8 cellular contexts compared by ENCODE assay signal in genomic region chr14:52792097-52792415, GRCh38. TPM values are rescaled to one million over a fixed set of nuclear protein-coding genes. Genes with fewer than 3 reads are reported as not detected.
DNase-seq lines count a peak whose midpoint lies in the region; ATAC-seq and TF ChIP-seq lines count a peak whose summit lies in the region.

No MANE protein-coding gene starts in this region.

- peak overlapping the region; percentile 84 for H3K27ac Mint-ChIP-seq in activated T-cell treated with anti-CD3 and anti-CD28 coated beads, Interleukin-2, amount 50 U/mL, for 72 hours

- no peak for DNase-seq in activated T-cell treated with anti-CD3 and anti-CD28 coated beads, Interleukin-2, amount 50 U/mL, for 72 hours
- DNase-seq in hepatocyte (ENCODE audit: low spot score) (no peak), smooth muscle cell (lab: John Stamatoyannopoulos, UW; ENCODE audit: unreplicated experiment) (no peak), NCI-H146 treated with DMSO at 0.1 percent for 48 hours (lab: John Stamatoyannopoulos, UW; ENCODE audit: unreplicated experiment) (no peak), NCI-H146 (lab: John Stamatoyannopoulos, UW) (no peak)

- H3K4me3 ChIP-seq in hepatocyte, result peak overlapping the region; percentile 15
- peak overlapping the region; percentile 80 for H3K4me3 ChIP-seq in smooth muscle cell

- H3K4me2 ChIP-seq in hepatocyte (peak overlapping the region; percentile 93), smooth muscle cell (peak overlapping the region; percentile 97)

- H2AFZ ChIP-seq in hepatocyte, result peak overlapping the region; percentile 70
- H2AFZ ChIP-seq in smooth muscle cell (ENCODE audit: low read depth), result peak overlapping the region; percentile 68

- ATAC-seq in HG03196 (IDR thresholded peaks at IDR 0.05; ENCODE audit: unreplicated experiment), result peak; percentile 3
- ATAC-seq in activated T-cell treated with anti-CD3 and anti-CD28 coated beads, Interleukin-2, amount 50 U/mL, for 72 hours (replicated peaks in 1 of 2), result no peak
- no peak for ATAC-seq in HG03432 (IDR thresholded peaks at IDR 0.05; ENCODE audit: unreplicated experiment)
- ATAC-seq in GM21717 (IDR thresholded peaks at IDR 0.05; ENCODE audit: unreplicated experiment), result no peak

- H3K79me2 ChIP-seq in hepatocyte (peaks cover 37% of the 10 kb centered on the region), smooth muscle cell (ENCODE audit: low read depth) (peaks cover 37% of the 10 kb centered on the region)

- 85% methylated on average over 7 of the region's 7 CpGs for WGBS in hepatocyte (ENCODE audit: low lambda C conversion rate, missing lambda C conversion rate)
- 77% methylated on average over 7 of the region's 7 CpGs for WGBS in smooth muscle cell (ENCODE audit: low lambda C conversion rate)

- TF ChIP-seq CTCF in hepatocyte (IDR thresholded peaks at IDR 0.05; ENCODE audit: poor library complexity) (no peak), smooth muscle cell (IDR thresholded peaks at IDR 0.05; ENCODE audit: borderline replicate concordance, insufficient read depth, poor library complexity, severe bottlenecking) (no peak)

- H3K4me3 Mint-ChIP-seq in activated T-cell treated with anti-CD3 and anti-CD28 coated beads, Interleukin-2, amount 50 U/mL, for 72 hours, result peak overlapping the region; percentile 86 to 92

- H3K27me3 ChIP-seq in hepatocyte, result no peaks in the 10 kb centered on the region
- H3K27me3 ChIP-seq in smooth muscle cell (ENCODE audit: low read depth), result no peaks in the 10 kb centered on the region

- peak overlapping the region; percentile 64 for H3K9ac ChIP-seq in smooth muscle cell (ENCODE audit: low read depth)

- H3K36me3 Mint-ChIP-seq in activated T-cell treated with anti-CD3 and anti-CD28 coated beads, Interleukin-2, amount 50 U/mL, for 72 hours (ENCODE audit: insufficient read depth in 2 of 2), result peaks cover 2 to 9% of the 10 kb centered on the region in 2 donors

- H3F3A ChIP-seq in smooth muscle cell (ENCODE audit: low read depth), result no peaks in the 10 kb centered on the region

- H3K9me3 Mint-ChIP-seq in activated T-cell treated with anti-CD3 and anti-CD28 coated beads, Interleukin-2, amount 50 U/mL, for 72 hours, result peaks cover 0 to 2% of the 10 kb centered on the region in 2 donors

- H3K9me3 ChIP-seq in hepatocyte (ENCODE audit: low read depth), result no peaks in the 10 kb centered on the region
- H3K9me3 ChIP-seq in smooth muscle cell (replicated peaks; ENCODE audit: low read depth), result no peaks in the 10 kb centered on the region

- H4K20me1 ChIP-seq in hepatocyte (ENCODE audit: insufficient read depth, poor library complexity, severe bottlenecking) (no peaks in the 10 kb centered on the region), smooth muscle cell (ENCODE audit: low read depth) (peaks cover 15% of the 10 kb centered on the region)

- H3K4me1 ChIP-seq in hepatocyte (ENCODE audit: insufficient read depth) (no peaks in the 10 kb centered on the region), smooth muscle cell (ENCODE audit: low read depth) (peaks cover 26% of the 10 kb centered on the region)

- H3K9me2 ChIP-seq in hepatocyte (replicated peaks; ENCODE audit: insufficient read depth), result no peaks in the 10 kb centered on the region

- H3K27ac ChIP-seq in hepatocyte (peak overlapping the region; percentile 88), smooth muscle cell (ENCODE audit: low read depth) (peak overlapping the region; percentile 87)

- peaks cover 37% of the 10 kb centered on the region for H3K4me1 Mint-ChIP-seq in activated T-cell treated with anti-CD3 and anti-CD28 coated beads, Interleukin-2, amount 50 U/mL, for 72 hours (ENCODE audit: low read depth)

- H3K27me3 Mint-ChIP-seq in activated T-cell treated with anti-CD3 and anti-CD28 coated beads, Interleukin-2, amount 50 U/mL, for 72 hours (ENCODE audit: low read depth), result no peaks in the 10 kb centered on the region

- H3K36me3 ChIP-seq in hepatocyte (replicated peaks; ENCODE audit: insufficient read depth, low read depth), result no peaks in the 10 kb centered on the region
- no peaks in the 10 kb centered on the region for H3K36me3 ChIP-seq in smooth muscle cell (ENCODE audit: low read depth)

RNA-seq across cellular contexts. Expression of gene GNPNAT1, which starts 0.6 kb away (rescaled TPM):
- total RNA-seq in activated T-cell treated with anti-CD3 and anti-CD28 coated beads, Interleukin-2, amount 50 U/mL, for 72 hours, result 10 to 100 TPM; 16.3 to 19.9 TPM
- 24.5 and 29.4 TPM in 2 replicates for total RNA-seq in hepatocyte
- polyA plus RNA-seq in hepatocyte, result 14.1 and 22.6 TPM in 2 replicates
- total RNA-seq in smooth muscle cell, result 22.9 and 23.5 TPM in 2 replicates
- polyA plus RNA-seq in smooth muscle cell, result 10.7 and 18.3 TPM in 2 replicates
